Comparison of ENCODE assay signal across 15 cellular contexts in the genomic region with DNA sequence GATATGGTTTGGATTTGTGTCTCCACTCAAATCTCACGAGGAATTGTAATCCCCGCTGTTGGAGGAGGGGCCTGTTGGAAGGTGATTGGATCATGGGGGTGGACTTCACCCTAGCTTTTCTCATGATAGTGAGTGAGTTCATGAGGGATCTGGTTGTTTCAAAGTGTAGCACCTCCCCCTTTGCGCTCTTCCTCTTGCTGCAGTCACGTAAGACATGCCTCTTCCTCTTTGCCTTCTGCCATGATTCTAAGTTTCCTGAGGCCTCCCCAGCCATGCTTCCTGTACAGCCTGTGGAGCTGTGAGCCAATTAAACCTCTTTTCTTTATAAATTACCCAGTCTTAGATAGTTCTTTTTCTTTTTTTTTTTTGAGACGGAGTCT.
A peak's percentile ranks its signal among the peaks of the same experiment; 100 is the strongest.
DNase-seq lines count a peak whose midpoint lies in the region; ATAC-seq and TF ChIP-seq lines count a peak whose summit lies in the region.
"Had no signal": no experiment of that assay in that cellular context is flagged by ENCODE, and none has a peak within 500 bp of the region (broad histone marks: within the 10 kb centered on the region; RNA-seq: fewer than 3 reads in every experiment).

No MANE protein-coding gene starts in this region.

- ATAC-seq in RWPE2 (ENCODE audit: low read depth) (no peak), HG03457 (IDR thresholded peaks at IDR 0.05; ENCODE audit: unreplicated experiment) (no peak)
- ATAC-seq in stimulated activated effector memory CD8-positive, alpha-beta T cell treated with anti-CD3 and anti-CD28 coated beads, Interleukin-12 subunit alpha, Interleukin-12 subunit beta, amount 100 ng/mL, for 72 hours = no peak

- H3K27ac Mint-ChIP-seq in stimulated activated effector memory CD8-positive, alpha-beta T cell treated with anti-CD3 and anti-CD28 coated beads, Interleukin-12 subunit alpha, Interleukin-12 subunit beta, amount 100 ng/mL, for 72 hours = peak overlapping the region; percentile 63
- H3K27ac Mint-ChIP-seq: activated CD4-positive, alpha-beta memory T cell treated with anti-CD3 and anti-CD28 coated beads, Interleukin-2, amount 10 ng/mL, durations not matched to agents 7 days and 5 days; activated naive CD8-positive, alpha-beta T cell treated with anti-CD3 and anti-CD28 coated beads, Interleukin-2, amount 10 ng/mL, durations not matched to agents 7 days and 5 days; progenitor cell of endocrine pancreas had no signal

- no peaks in the 10 kb centered on the region for H3K36me3 ChIP-seq in RWPE2 (ENCODE audit: low read depth)
- H3K36me3 ChIP-seq: MG63, transverse colon had no signal

- H3K9me3 ChIP-seq in RWPE2 (ENCODE audit: severe bottlenecking) = no peaks in the 10 kb centered on the region
- H3K9me3 ChIP-seq: MG63, transverse colon had no signal

- DNase-seq in HL-60 (ENCODE audit: low read depth in 1 of 2, low spot score in 1 of 2) (peak in 1 of 2 experiments; percentile 58), RWPE2 (ENCODE audit: low spot score) (no peak), amygdala (lab: John Stamatoyannopoulos, UW) (no peak)
- DNase-seq in stimulated activated effector memory CD8-positive, alpha-beta T cell treated with anti-CD3 and anti-CD28 coated beads, Interleukin-12 subunit alpha, Interleukin-12 subunit beta, amount 100 ng/mL, for 72 hours (ENCODE audit: low spot score in 2 of 2) = no peak
- DNase-seq: activated CD4-positive, alpha-beta memory T cell treated with anti-CD3 and anti-CD28 coated beads, Interleukin-2, amount 10 ng/mL, durations not matched to agents 7 days and 5 days; activated naive CD8-positive, alpha-beta T cell treated with anti-CD3 and anti-CD28 coated beads, Interleukin-2, amount 10 ng/mL, durations not matched to agents 7 days and 5 days; dorsolateral prefrontal cortex; naive B cell; NCI-H2081 treated with DMSO at 0.1 percent for 48 hours; stimulated activated naive CD4-positive, alpha-beta T cell treated with Interleukin-2 at 50 U/mL for 16 hours; transverse colon had no signal

- H3K27ac ChIP-seq in HL-60 (replicated peaks) (peak overlapping the region; percentile 46), RWPE2 (ENCODE audit: poor library complexity, severe bottlenecking) (peak overlapping the region; percentile 23)
- H3K27ac ChIP-seq: dorsolateral prefrontal cortex, transverse colon, VCaP had no signal

- no peak overlapping the region for H3K4me3 ChIP-seq in HL-60 (replicated peaks; ENCODE audit: insufficient read depth, low read length)
- no peak overlapping the region for H3K4me3 ChIP-seq in RWPE2 (ENCODE audit: severe bottlenecking)
- H3K4me3 ChIP-seq: dorsolateral prefrontal cortex, MG63, transverse colon had no signal

- H3K27me3 ChIP-seq in HL-60 (ENCODE audit: insufficient read depth, poor library complexity, severe bottlenecking) (no peaks in the 10 kb centered on the region), RWPE2 (ENCODE audit: insufficient read depth, poor library complexity, severe bottlenecking) (no peaks in the 10 kb centered on the region)
- H3K27me3 ChIP-seq: dorsolateral prefrontal cortex, MG63, transverse colon had no signal

- peaks cover 12% of the 10 kb centered on the region for H3K4me1 ChIP-seq in RWPE2 (ENCODE audit: insufficient read depth, poor library complexity, severe bottlenecking)

- H3K4me1 Mint-ChIP-seq in stimulated activated effector memory CD8-positive, alpha-beta T cell treated with anti-CD3 and anti-CD28 coated beads, Interleukin-12 subunit alpha, Interleukin-12 subunit beta, amount 100 ng/mL, for 72 hours = peaks cover 3% of the 10 kb centered on the region

- H3K9me3 Mint-ChIP-seq in stimulated activated effector memory CD8-positive, alpha-beta T cell treated with anti-CD3 and anti-CD28 coated beads, Interleukin-12 subunit alpha, Interleukin-12 subunit beta, amount 100 ng/mL, for 72 hours = no peaks in the 10 kb centered on the region
- H3K9me3 Mint-ChIP-seq: activated CD4-positive, alpha-beta memory T cell treated with anti-CD3 and anti-CD28 coated beads, Interleukin-2, amount 10 ng/mL, durations not matched to agents 7 days and 5 days; activated naive CD8-positive, alpha-beta T cell treated with anti-CD3 and anti-CD28 coated beads, Interleukin-2, amount 10 ng/mL, durations not matched to agents 7 days and 5 days had no signal

- TF ChIP-seq CTCF in HL-60 (IDR thresholded peaks at IDR 0.05; ENCODE audit: insufficient read depth, low read length) (no peak), RWPE2 (IDR thresholded peaks at IDR 0.05; ENCODE audit: poor library complexity, severe bottlenecking) (no peak)

- no peak overlapping the region for H3K4me3 Mint-ChIP-seq in stimulated activated effector memory CD8-positive, alpha-beta T cell treated with anti-CD3 and anti-CD28 coated beads, Interleukin-12 subunit alpha, Interleukin-12 subunit beta, amount 100 ng/mL, for 72 hours
- H3K4me3 Mint-ChIP-seq: activated CD4-positive, alpha-beta memory T cell treated with anti-CD3 and anti-CD28 coated beads, Interleukin-2, amount 10 ng/mL, durations not matched to agents 7 days and 5 days; activated naive CD8-positive, alpha-beta T cell treated with anti-CD3 and anti-CD28 coated beads, Interleukin-2, amount 10 ng/mL, durations not matched to agents 7 days and 5 days had no signal

- no peaks in the 10 kb centered on the region for H3K36me3 Mint-ChIP-seq in stimulated activated effector memory CD8-positive, alpha-beta T cell treated with anti-CD3 and anti-CD28 coated beads, Interleukin-12 subunit alpha, Interleukin-12 subunit beta, amount 100 ng/mL, for 72 hours
- H3K36me3 Mint-ChIP-seq: activated naive CD8-positive, alpha-beta T cell treated with anti-CD3 and anti-CD28 coated beads, Interleukin-2, amount 10 ng/mL, durations not matched to agents 7 days and 5 days; naive B cell had no signal
